8 cellular contexts compared by ENCODE assay signal in genomic region chr1:230104395-230105244, GRCh38. TPM values are rescaled to one million over a fixed set of nuclear protein-coding genes. Genes with fewer than 3 reads are reported as not detected.
A peak's percentile ranks its signal among the peaks of the same experiment; 100 is the strongest.
DNase-seq lines count a peak whose midpoint lies in the region; ATAC-seq lines count a peak whose summit lies in the region.

No MANE protein-coding gene starts in this region.

- POLR2A ChIA-PET in naive thymus-derived CD8-positive, alpha-beta T cell (lab: Charles Lee) = interaction anchor here (1.0 kb wide), 1 partner anchor 478 kb away, joined by 3 read pairs; the partner anchor contains the start of genes TAF5L and URB2

- peak overlapping the region in 7 of 10 donors; percentile 4 to 47 (median 14) for H3K4me3 Mint-ChIP-seq in naive thymus-derived CD8-positive, alpha-beta T cell

- no peaks in the 10 kb centered on the region for H3K27me3 Mint-ChIP-seq in naive thymus-derived CD8-positive, alpha-beta T cell

- peaks cover 38 to 80% (median 76%) of the 10 kb centered on the region in 4 donors for H3K4me1 Mint-ChIP-seq in naive thymus-derived CD8-positive, alpha-beta T cell

- peaks cover 0 to 1% (median 0%) of the 10 kb centered on the region in 3 donors for H3K36me3 Mint-ChIP-seq in naive thymus-derived CD8-positive, alpha-beta T cell

- H3K9me3 Mint-ChIP-seq in naive thymus-derived CD8-positive, alpha-beta T cell = no peaks in the 10 kb centered on the region

- ATAC-seq in GM18868 (IDR thresholded peaks at IDR 0.05; ENCODE audit: unreplicated experiment) (peak; percentile 71), HG03378 (IDR thresholded peaks at IDR 0.05; ENCODE audit: unreplicated experiment) (peak; percentile 56), esophagus mucosa (peak; percentile 91)
- peak; percentile 73 to 74 for ATAC-seq in naive thymus-derived CD8-positive, alpha-beta T cell
- ATAC-seq in stimulated activated naive CD8-positive, alpha-beta T cell treated with anti-CD3 and anti-CD28 coated beads, Interleukin-15, Interleukin-2, amounts not matched to agents 100 U/mL and 50 U/mL, for 24 hours = peak; percentile 84

- H3K27ac Mint-ChIP-seq in naive thymus-derived CD8-positive, alpha-beta T cell = peak overlapping the region in 4 of 10 donors; percentile 23 to 66 (median 42)

- in situ Hi-C loops in ACHN (cut with HindIII; ENCODE audit: low pct_ligation_motif_present, low pct_unique_long_range_greater_than_20kb, low sequenced_read_pairs) = no loop called here

- DNase-seq in ACHN (peak; percentile 100), NOMO-1 treated with dmso at 0.1 percent for 144 hours (lab: John Stamatoyannopoulos, UW; ENCODE audit: unreplicated experiment) (peak; percentile 62), activated T-cell treated with anti-CD3 and anti-CD28 coated beads for 48 hours (ENCODE audit: low read depth) (peak; percentile 81)
- peak in 6 of 10 donors; percentile 23 to 70 (median 30) for DNase-seq in naive thymus-derived CD8-positive, alpha-beta T cell
- peak; percentile 86 for DNase-seq in stimulated activated naive CD8-positive, alpha-beta T cell treated with anti-CD3 and anti-CD28 coated beads, Interleukin-15, Interleukin-2, amounts not matched to agents 100 U/mL and 50 U/mL, for 24 hours

RNA-seq across cellular contexts. Expression of gene GALNT2, which starts 37.6 kb away (rescaled TPM):
- 37.6 TPM for total RNA-seq in esophagus mucosa
- 10 to 100 TPM; 20.6 to 22.2 TPM for total RNA-seq in naive thymus-derived CD8-positive, alpha-beta T cell
- 10 to 100 TPM; 10.7 to 15.3 (median 11.0) TPM for polyA plus RNA-seq in naive thymus-derived CD8-positive, alpha-beta T cell

Comparison
In these comparisons a context has a peak if more than half of its experiments do, and no peak if none do; other contexts are left out.
1. Peak in every context shown above with its lines: DNase-seq and ATAC-seq.
2. DNase-seq: peak in every context shown above with its lines; median percentile 100 in ACHN; 86 in stimulated activated naive CD8-positive, alpha-beta T cell treated with anti-CD3 and anti-CD28 coated beads, Interleukin-15, Interleukin-2, amounts not matched to agents 100 U/mL and 50 U/mL, for 24 hours; 81 in activated T-cell treated with anti-CD3 and anti-CD28 coated beads for 48 hours; 62 in NOMO-1 treated with dmso at 0.1 percent for 144 hours; 30 in naive thymus-derived CD8-positive, alpha-beta T cell.